1 cellular context compared by ENCODE assay signal in the genomic region with DNA sequence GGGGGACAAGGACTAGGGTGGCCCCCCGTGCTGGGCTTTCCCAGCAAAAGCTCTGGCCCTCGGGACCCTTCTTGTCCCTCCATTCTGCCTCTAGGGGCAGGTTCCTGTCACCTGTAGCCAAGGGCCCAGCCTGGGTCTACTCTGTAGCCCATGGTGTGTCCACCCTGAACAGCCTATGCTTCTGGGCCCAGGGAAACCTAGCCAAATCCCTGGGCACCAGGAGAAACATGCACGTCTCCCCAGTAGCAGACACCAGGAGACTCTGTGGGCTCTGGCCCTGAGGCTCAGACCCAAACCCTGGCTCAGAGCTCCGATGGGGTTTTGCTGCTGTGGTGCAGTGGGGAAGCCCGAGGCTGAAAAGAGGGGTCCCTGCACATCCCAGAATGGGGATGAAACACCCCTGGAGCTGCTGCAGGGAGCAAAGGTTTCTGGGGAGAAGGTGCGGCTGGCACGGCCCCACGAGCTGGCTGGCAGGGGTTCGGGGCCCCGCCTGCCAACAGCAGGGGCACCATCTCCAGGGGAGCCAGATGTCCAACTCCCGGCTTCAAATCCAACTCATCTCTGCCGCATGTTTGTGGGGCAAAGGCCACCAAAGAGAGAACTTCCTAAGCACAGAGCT.
TF ChIP-seq lines count a peak whose summit lies in the region.

No MANE protein-coding gene starts in this region.

TF ChIP-seq in K562, 482 proteins besides CTCF, POLR2A, EP300 and RAD21:
- no peak for TF ChIP-seq FOXJ3 (CRISPR knock-in tag; IDR thresholded peaks at IDR 0.05)
- TF ChIP-seq, protein P1, sequence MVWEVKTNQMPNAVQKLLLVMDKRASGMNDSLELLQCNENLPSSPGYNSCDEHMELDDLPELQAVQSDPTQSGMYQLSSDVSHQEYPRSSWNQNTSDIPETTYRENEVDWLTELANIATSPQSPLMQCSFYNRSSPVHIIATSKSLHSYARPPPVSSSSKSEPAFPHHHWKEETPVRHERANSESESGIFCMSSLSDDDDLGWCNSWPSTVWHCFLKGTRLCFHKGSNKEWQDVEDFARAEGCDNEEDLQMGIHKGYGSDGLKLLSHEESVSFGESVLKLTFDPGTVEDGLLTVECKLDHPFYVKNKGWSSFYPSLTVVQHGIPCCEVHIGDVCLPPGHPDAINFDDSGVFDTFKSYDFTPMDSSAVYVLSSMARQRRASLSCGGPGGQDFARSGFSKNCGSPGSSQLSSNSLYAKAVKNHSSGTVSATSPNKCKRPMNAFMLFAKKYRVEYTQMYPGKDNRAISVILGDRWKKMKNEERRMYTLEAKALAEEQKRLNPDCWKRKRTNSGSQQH (CRISPR knock-in tag; IDR thresholded peaks at IDR 0.05): no peak
TF ChIP-seq in K562: peak in this region for 0.
